In genomic region chr5:59366784-59367183, GRCh38 we compare ENCODE assay signal across 24 cellular contexts.
"Had no signal": no experiment of that assay in that cellular context is flagged by ENCODE, and none has a peak within 500 bp of the region (broad histone marks: within the 10 kb centered on the region; RNA-seq: fewer than 3 reads in every experiment).

No MANE protein-coding gene starts in this region.

- DNase-seq: effector CD4-positive, alpha-beta T cell; endodermal cell; erythroblast; foreskin melanocyte; heart right ventricle; hypothalamus; kidney glomerular epithelial cell; mesenchymal stem cell; naive thymus-derived CD4-positive, alpha-beta T cell; nephron progenitor cell; retina; stimulated activated CD4-positive, alpha-beta T cell treated with anti-CD3 and anti-CD28 coated beads, Interleukin-2, amount 100 ng/mL, for 24 hours; stimulated activated CD4-positive, alpha-beta T cell treated with anti-CD3 and anti-CD28 coated beads, Interleukin-4, amount 100 ng/mL, for 4 hours; stimulated activated naive B cell treated with anti-CD40 and anti-IgM and Interleukin-4, amounts not matched to agents 10 μg/mL and 1 μg/mL and 100 μg/mL, for 72 hours; stimulated activated naive CD8-positive, alpha-beta T cell treated with anti-CD3 and anti-CD28 coated beads, Interleukin-15, amount 100 ng/mL, for 72 hours; transverse colon had no signal

- H3K36me3 ChIP-seq: heart right ventricle, prostate gland, thoracic aorta, transverse colon had no signal

- H3K4me3 ChIP-seq: coronary artery, heart right ventricle, lung, prostate gland, skin epidermis, thoracic aorta, transverse colon had no signal

- H3K27ac ChIP-seq: coronary artery, heart right ventricle, parathyroid adenoma, prostate gland, skin epidermis, thoracic aorta had no signal

- H3K27me3 ChIP-seq: heart right ventricle, transverse colon had no signal

- H3K4me1 ChIP-seq: prostate gland had no signal

- ATAC-seq: left lobe of liver; naive thymus-derived CD4-positive, alpha-beta T cell; sciatic nerve had no signal

- H3K79me2 ChIP-seq: parathyroid adenoma had no signal

- H3K9me3 ChIP-seq: heart right ventricle, prostate gland, thoracic aorta, transverse colon had no signal

- H3K9ac ChIP-seq: parathyroid adenoma had no signal
